20 cellular contexts compared by ENCODE assay signal in the genomic region with DNA sequence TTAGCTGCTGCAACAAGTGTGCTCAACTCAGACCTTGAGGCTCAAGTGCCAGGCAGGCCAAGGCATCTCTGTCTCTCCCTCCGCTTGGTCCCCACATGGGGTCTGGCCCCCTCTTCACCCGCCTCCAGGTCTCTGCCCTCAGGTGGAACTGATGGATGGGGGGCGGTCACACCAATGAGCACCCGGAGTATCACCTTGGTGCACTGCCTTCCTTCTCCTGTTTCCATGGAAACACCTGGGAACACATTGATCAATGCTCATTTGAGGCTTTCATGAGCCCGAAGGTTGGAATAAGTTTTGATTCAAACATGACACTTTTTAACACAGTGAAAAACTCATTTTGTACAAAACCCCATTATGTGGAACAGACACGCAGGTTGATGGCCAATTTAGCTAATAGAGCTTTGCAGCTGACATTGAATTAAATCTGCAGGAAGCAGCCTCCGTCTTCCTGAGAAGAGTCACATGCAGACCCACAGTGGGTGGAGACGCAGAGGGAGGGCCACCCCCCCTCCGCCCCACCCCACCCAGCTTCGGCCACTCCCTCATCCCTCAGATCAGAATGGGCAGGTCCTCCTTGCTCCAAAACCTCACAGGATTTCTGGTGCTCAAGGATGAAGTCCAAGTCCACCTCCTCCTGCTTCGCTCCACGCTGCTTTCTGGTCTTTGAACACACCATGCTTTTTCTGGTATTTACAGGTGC.
DNase-seq lines count a peak whose midpoint lies in the region; ATAC-seq and TF ChIP-seq lines count a peak whose summit lies in the region.
"Had no signal": no experiment of that assay in that cellular context is flagged by ENCODE, and none has a peak within 500 bp of the region (broad histone marks: within the 10 kb centered on the region; RNA-seq: fewer than 3 reads in every experiment).

No MANE protein-coding gene starts in this region.

- 0 out of 4 replicates have a peak, but pooled peaks of 1 of the 2 experiments have one; percentile 6 for TF ChIP-seq EP300 in SK-N-SH (IDR thresholded peaks at IDR 0.05; ENCODE audit: borderline replicate concordance in 1 of 2, low read depth in 1 of 2, low read length in 1 of 2)
- TF ChIP-seq EP300 in Ishikawa (IDR thresholded peaks at IDR 0.05; ENCODE audit: borderline replicate concordance): no peak

- POLR2A ChIA-PET in SK-N-SH (lab: Yijun Ruan, JAX): interaction anchor here (0.8 to 1.4 kb wide), 2 partner anchors 95 to 113 kb away, joined by 3 read pairs; no protein-coding TSS in a partner anchor

- H3K4me3 ChIP-seq in SK-N-SH (ENCODE audit: low read depth in 2 of 2, low read length in 1 of 2): no peak overlapping the region
- H3K4me3 ChIP-seq: BLaER1 treated with 17β-estradiol and CSF1 and Interleukin-3, amounts not matched to agents 10 nM and 100 nM; GM23338 had no signal

- ATAC-seq in SK-N-SH treated with all-trans-retinoic acid at 6 μM for 48 hours (no peak), HG03460 (IDR thresholded peaks at IDR 0.05; ENCODE audit: unreplicated experiment) (no peak)
- ATAC-seq: CD8-positive, alpha-beta T cell; PC-3 had no signal

- intact Hi-C loops in head of caudate nucleus (cut with DNase I): no loop called here

- no peak overlapping the region for H2AFZ ChIP-seq in SK-N-SH (ENCODE audit: low read depth)
- H2AFZ ChIP-seq: GM23338 had no signal

- no peaks in the 10 kb centered on the region for H4K20me1 ChIP-seq in SK-N-SH (ENCODE audit: insufficient read depth)
- H4K20me1 ChIP-seq: BLaER1 treated with 17β-estradiol and CSF1 and Interleukin-3, amounts not matched to agents 10 nM and 100 nM had no signal

- H3K4me1 ChIP-seq in SK-N-SH (ENCODE audit: control insufficient read depth in 1 of 2, insufficient read depth in 2 of 2, low read depth in 1 of 2, low read length in 1 of 2): peaks cover 0 to 71% of the 10 kb centered on the region in 2 experiments; a peak in 2 of 4 replicates
- H3K4me1 ChIP-seq: BLaER1 treated with 17β-estradiol and CSF1 and Interleukin-3, amounts not matched to agents 10 nM and 100 nM had no signal

- H3K27me3 ChIP-seq in SK-N-SH (ENCODE audit: insufficient read depth): no peaks in the 10 kb centered on the region
- H3K27me3 ChIP-seq: BLaER1 treated with 17β-estradiol and CSF1 and Interleukin-3, amounts not matched to agents 10 nM and 100 nM had no signal

- TF ChIP-seq CTCF in SK-N-SH (IDR thresholded peaks at IDR 0.05): no peak

- DNase-seq in SK-N-SH (peak; percentile 59), head of caudate nucleus (peak in 33 of 42 donors; percentile 13 to 78 (median 41)), putamen (ENCODE audit: low spot score) (peak; percentile 56), DMS53 treated with DMSO at 0.1 percent for 48 hours (lab: John Stamatoyannopoulos, UW; ENCODE audit: unreplicated experiment) (no peak)
- no peak for DNase-seq in activated CD4-positive, alpha-beta T cell treated with anti-CD3 and anti-CD28 coated beads, Interleukin-2, amount 50 U/mL, for 1 hour
- DNase-seq: DMS53, NCI-H1048, NCI-H1436, NCI-H1930, NCI-H2171, NCI-H446 treated with DMSO at 0.1 percent for 48 hours, PC-3, RPMI8226, SHP77 treated with DMSO at 0.1 percent for 48 hours had no signal

- no peaks in the 10 kb centered on the region for H3K9me2 ChIP-seq in SK-N-SH

- CTCF ChIA-PET in SK-N-SH (lab: Yijun Ruan, JAX): interaction anchor here (1.0 to 3.4 kb wide), 3 partner anchors 95 to 206 kb away, joined by 3 to 15 read pairs (median 11); a partner anchor contains a TSS

- no peak overlapping the region for H3K9ac ChIP-seq in SK-N-SH
- H3K9ac ChIP-seq: BLaER1 treated with 17β-estradiol and CSF1 and Interleukin-3, amounts not matched to agents 10 nM and 100 nM had no signal

- H3K36me3 ChIP-seq in SK-N-SH (replicated peaks in 1 of 2; ENCODE audit: control insufficient read depth in 1 of 2, insufficient read depth in 2 of 2, low read length in 1 of 2): no peaks in the 10 kb centered on the region
- H3K36me3 ChIP-seq: BLaER1 treated with 17β-estradiol and CSF1 and Interleukin-3, amounts not matched to agents 10 nM and 100 nM had no signal

- no peaks in the 10 kb centered on the region for H3F3A ChIP-seq in SK-N-SH (replicated peaks; ENCODE audit: insufficient read depth)

- no peak overlapping the region for H3K4me2 ChIP-seq in SK-N-SH
- H3K4me2 ChIP-seq: BLaER1 treated with 17β-estradiol and CSF1 and Interleukin-3, amounts not matched to agents 10 nM and 100 nM; GM23338 had no signal

- 51% methylated on average over 12 of the region's 12 CpGs for WGBS in SK-N-SH (ENCODE audit: low lambda C conversion rate)

- H3K27ac ChIP-seq in SK-N-SH (ENCODE audit: low read depth in 2 of 2, low read length in 1 of 2): peak overlapping the region in 1 of 2 experiments; percentile 100; a peak in 2 of 4 replicates
- H3K27ac ChIP-seq: BLaER1 treated with 17β-estradiol and CSF1 and Interleukin-3, amounts not matched to agents 10 nM and 100 nM had no signal

- TF ChIP-seq RAD21 in SK-N-SH (IDR thresholded peaks at IDR 0.05; ENCODE audit: low read length): no peak
- TF ChIP-seq RAD21 in Ishikawa (IDR thresholded peaks at IDR 0.05; ENCODE audit: low read depth): no peak

- H3K9me3 ChIP-seq in SK-N-SH: peaks cover 4% of the 10 kb centered on the region; the same call in 1 of the 2 replicates

- no peaks in the 10 kb centered on the region for H3K79me2 ChIP-seq in SK-N-SH (ENCODE audit: insufficient read depth)

TF ChIP-seq in SK-N-SH, 30 proteins besides CTCF, POLR2A, EP300 and RAD21 (continues in another document):
- TF ChIP-seq TEAD4 (IDR thresholded peaks at IDR 0.05; ENCODE audit: borderline replicate concordance, insufficient read depth) (no peak), RFX5 (IDR thresholded peaks at IDR 0.05; ENCODE audit: low read length) (no peak), POLR2AphosphoS5 (IDR thresholded peaks at IDR 0.05; ENCODE audit: low read depth, low read length) (no peak), YY1 (IDR thresholded peaks at IDR 0.05; ENCODE audit: low read depth) (no peak), SMC3 (IDR thresholded peaks at IDR 0.05; ENCODE audit: low read depth, low read length) (no peak), GABPA (IDR thresholded peaks at IDR 0.05; ENCODE audit: low read depth) (no peak), NRF1 (IDR thresholded peaks at IDR 0.05; ENCODE audit: low read depth, low read length) (no peak), RCOR1 (IDR thresholded peaks at IDR 0.05; ENCODE audit: low read length) (no peak), TAF1 (IDR thresholded peaks at IDR 0.05; ENCODE audit: borderline replicate concordance, low read depth, low read length) (no peak)
- TF ChIP-seq, protein P1, sequence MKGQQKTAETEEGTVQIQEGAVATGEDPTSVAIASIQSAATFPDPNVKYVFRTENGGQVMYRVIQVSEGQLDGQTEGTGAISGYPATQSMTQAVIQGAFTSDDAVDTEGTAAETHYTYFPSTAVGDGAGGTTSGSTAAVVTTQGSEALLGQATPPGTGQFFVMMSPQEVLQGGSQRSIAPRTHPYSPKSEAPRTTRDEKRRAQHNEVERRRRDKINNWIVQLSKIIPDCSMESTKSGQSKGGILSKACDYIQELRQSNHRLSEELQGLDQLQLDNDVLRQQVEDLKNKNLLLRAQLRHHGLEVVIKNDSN (IDR thresholded peaks at IDR 0.05; ENCODE audit: borderline replicate concordance, low read depth): no peak

TF ChIP-seq in SK-N-SH treated with all-trans-retinoic acid at 6 μM for 48 hours, 23 proteins besides CTCF, POLR2A, EP300 and RAD21:
- TF ChIP-seq, protein P2, sequence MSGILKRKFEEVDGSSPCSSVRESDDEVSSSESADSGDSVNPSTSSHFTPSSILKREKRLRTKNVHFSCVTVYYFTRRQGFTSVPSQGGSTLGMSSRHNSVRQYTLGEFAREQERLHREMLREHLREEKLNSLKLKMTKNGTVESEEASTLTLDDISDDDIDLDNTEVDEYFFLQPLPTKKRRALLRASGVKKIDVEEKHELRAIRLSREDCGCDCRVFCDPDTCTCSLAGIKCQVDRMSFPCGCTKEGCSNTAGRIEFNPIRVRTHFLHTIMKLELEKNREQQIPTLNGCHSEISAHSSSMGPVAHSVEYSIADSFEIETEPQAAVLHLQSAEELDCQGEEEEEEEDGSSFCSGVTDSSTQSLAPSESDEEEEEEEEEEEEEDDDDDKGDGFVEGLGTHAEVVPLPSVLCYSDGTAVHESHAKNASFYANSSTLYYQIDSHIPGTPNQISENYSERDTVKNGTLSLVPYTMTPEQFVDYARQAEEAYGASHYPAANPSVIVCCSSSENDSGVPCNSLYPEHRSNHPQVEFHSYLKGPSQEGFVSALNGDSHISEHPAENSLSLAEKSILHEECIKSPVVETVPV (CRISPR knock-in tag; IDR thresholded peaks at IDR 0.05): no peak
- TF ChIP-seq GLIS3 (CRISPR knock-in tag; IDR thresholded peaks at IDR 0.05) (no peak), PPARA (CRISPR knock-in tag; IDR thresholded peaks at IDR 0.05; ENCODE audit: borderline replicate concordance) (no peak)

TF ChIP-seq in Ishikawa, 13 proteins besides CTCF, POLR2A, EP300 and RAD21:
- TF ChIP-seq TAF1 (IDR thresholded peaks at IDR 0.05; ENCODE audit: low read depth) (no peak), CREB1 (IDR thresholded peaks at IDR 0.05; ENCODE audit: low read depth) (no peak)
- TF ChIP-seq, protein P1 (IDR thresholded peaks at IDR 0.05): peak; percentile 69

Comparison
In these comparisons a context has a peak if more than half of its experiments do, and no peak if none do; other contexts are left out.
1. DNase-seq: peak in SK-N-SH (single experiment), head of caudate nucleus (33 of 42) and putamen (single experiment); none in activated CD4-positive, alpha-beta T cell treated with anti-CD3 and anti-CD28 coated beads, Interleukin-2, amount 50 U/mL, for 1 hour (single experiment) and DMS53 treated with DMSO at 0.1 percent for 48 hours (single experiment).